Comparison of ENCODE assay signal across 1 cellular context in genomic region chr1:51518033-51518729, GRCh38.
TF ChIP-seq lines count a peak whose summit lies in the region.

No MANE protein-coding gene starts in this region.

TF ChIP-seq in HepG2, 621 proteins besides CTCF, POLR2A, EP300 and RAD21 (continued from another document and continues in another):
- TF ChIP-seq, protein P1, sequence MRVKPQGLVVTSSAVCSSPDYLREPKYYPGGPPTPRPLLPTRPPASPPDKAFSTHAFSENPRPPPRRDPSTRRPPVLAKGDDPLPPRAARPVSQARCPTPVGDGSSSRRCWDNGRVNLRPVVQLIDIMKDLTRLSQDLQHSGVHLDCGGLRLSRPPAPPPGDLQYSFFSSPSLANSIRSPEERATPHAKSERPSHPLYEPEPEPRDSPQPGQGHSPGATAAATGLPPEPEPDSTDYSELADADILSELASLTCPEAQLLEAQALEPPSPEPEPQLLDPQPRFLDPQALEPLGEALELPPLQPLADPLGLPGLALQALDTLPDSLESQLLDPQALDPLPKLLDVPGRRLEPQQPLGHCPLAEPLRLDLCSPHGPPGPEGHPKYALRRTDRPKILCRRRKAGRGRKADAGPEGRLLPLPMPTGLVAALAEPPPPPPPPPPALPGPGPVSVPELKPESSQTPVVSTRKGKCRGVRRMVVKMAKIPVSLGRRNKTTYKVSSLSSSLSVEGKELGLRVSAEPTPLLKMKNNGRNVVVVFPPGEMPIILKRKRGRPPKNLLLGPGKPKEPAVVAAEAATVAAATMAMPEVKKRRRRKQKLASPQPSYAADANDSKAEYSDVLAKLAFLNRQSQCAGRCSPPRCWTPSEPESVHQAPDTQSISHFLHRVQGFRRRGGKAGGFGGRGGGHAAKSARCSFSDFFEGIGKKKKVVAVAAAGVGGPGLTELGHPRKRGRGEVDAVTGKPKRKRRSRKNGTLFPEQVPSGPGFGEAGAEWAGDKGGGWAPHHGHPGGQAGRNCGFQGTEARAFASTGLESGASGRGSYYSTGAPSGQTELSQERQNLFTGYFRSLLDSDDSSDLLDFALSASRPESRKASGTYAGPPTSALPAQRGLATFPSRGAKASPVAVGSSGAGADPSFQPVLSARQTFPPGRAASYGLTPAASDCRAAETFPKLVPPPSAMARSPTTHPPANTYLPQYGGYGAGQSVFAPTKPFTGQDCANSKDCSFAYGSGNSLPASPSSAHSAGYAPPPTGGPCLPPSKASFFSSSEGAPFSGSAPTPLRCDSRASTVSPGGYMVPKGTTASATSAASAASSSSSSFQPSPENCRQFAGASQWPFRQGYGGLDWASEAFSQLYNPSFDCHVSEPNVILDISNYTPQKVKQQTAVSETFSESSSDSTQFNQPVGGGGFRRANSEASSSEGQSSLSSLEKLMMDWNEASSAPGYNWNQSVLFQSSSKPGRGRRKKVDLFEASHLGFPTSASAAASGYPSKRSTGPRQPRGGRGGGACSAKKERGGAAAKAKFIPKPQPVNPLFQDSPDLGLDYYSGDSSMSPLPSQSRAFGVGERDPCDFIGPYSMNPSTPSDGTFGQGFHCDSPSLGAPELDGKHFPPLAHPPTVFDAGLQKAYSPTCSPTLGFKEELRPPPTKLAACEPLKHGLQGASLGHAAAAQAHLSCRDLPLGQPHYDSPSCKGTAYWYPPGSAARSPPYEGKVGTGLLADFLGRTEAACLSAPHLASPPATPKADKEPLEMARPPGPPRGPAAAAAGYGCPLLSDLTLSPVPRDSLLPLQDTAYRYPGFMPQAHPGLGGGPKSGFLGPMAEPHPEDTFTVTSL (CRISPR knock-in tag; IDR thresholded peaks at IDR 0.05; ENCODE audit: borderline replicate concordance), result no peak
- TF ChIP-seq ZHX1 (CRISPR knock-in tag; IDR thresholded peaks at IDR 0.05; ENCODE audit: low read depth) (no peak), MLLT10 (CRISPR knock-in tag; IDR thresholded peaks at IDR 0.05) (no peak), ZNF746 (CRISPR knock-in tag; IDR thresholded peaks at IDR 0.05) (no peak), ZNF737 (CRISPR knock-in tag; IDR thresholded peaks at IDR 0.05; ENCODE audit: borderline replicate concordance) (no peak), ZNF296 (CRISPR knock-in tag; conservative IDR thresholded peaks at IDR 0.05) (no peak), PAXIP1 (CRISPR knock-in tag; conservative IDR thresholded peaks at IDR 0.05) (no peak), SALL1 (CRISPR knock-in tag; IDR thresholded peaks at IDR 0.05) (peak; percentile 28; the same call in 1 of the 2 replicates), DMTF1 (CRISPR knock-in tag; IDR thresholded peaks at IDR 0.05) (no peak), PREB (CRISPR knock-in tag; IDR thresholded peaks at IDR 0.05) (no peak), SRY (CRISPR knock-in tag; IDR thresholded peaks at IDR 0.05) (no peak), ARID5B (CRISPR knock-in tag; IDR thresholded peaks at IDR 0.05) (peak; percentile 40; the same call in 1 of the 2 replicates), ZNF331 (CRISPR knock-in tag; IDR thresholded peaks at IDR 0.05) (no peak), ZNF446 (CRISPR knock-in tag; IDR thresholded peaks at IDR 0.05) (no peak), KDM1A (CRISPR knock-in tag; IDR thresholded peaks at IDR 0.05) (no peak), POLR2AphosphoS2 (IDR thresholded peaks at IDR 0.05; ENCODE audit: low read depth, low read length) (no peak)
- TF ChIP-seq, protein P2, sequence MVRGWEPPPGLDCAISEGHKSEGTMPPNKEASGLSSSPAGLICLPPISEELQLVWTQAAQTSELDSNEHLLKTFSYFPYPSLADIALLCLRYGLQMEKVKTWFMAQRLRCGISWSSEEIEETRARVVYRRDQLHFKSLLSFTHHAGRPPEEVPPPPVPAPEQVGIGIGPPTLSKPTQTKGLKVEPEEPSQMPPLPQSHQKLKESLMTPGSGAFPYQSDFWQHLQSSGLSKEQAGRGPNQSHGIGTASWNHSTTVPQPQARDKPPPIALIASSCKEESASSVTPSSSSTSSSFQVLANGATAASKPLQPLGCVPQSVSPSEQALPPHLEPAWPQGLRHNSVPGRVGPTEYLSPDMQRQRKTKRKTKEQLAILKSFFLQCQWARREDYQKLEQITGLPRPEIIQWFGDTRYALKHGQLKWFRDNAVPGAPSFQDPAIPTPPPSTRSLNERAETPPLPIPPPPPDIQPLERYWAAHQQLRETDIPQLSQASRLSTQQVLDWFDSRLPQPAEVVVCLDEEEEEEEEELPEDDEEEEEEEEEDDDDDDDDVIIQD (CRISPR knock-in tag; IDR thresholded peaks at IDR 0.05; ENCODE audit: low read depth), result no peak
- TF ChIP-seq, protein P3, sequence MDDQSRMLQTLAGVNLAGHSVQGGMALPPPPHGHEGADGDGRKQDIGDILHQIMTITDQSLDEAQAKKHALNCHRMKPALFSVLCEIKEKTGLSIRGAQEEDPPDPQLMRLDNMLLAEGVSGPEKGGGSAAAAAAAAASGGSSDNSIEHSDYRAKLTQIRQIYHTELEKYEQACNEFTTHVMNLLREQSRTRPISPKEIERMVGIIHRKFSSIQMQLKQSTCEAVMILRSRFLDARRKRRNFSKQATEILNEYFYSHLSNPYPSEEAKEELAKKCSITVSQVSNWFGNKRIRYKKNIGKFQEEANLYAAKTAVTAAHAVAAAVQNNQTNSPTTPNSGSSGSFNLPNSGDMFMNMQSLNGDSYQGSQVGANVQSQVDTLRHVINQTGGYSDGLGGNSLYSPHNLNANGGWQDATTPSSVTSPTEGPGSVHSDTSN (CRISPR knock-in tag; IDR thresholded peaks at IDR 0.05; ENCODE audit: borderline replicate concordance), result no peak
- TF ChIP-seq, protein P4, sequence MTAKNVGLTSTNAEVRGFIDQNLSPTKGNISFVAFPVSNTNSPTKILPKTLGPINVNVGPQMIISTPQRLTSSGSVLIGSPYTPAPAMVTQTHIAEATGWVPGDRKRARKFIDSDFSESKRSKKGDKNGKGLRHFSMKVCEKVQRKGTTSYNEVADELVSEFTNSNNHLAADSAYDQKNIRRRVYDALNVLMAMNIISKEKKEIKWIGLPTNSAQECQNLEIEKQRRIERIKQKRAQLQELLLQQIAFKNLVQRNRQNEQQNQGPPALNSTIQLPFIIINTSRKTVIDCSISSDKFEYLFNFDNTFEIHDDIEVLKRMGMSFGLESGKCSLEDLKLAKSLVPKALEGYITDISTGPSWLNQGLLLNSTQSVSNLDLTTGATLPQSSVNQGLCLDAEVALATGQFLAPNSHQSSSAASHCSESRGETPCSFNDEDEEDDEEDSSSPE (CRISPR knock-in tag; IDR thresholded peaks at IDR 0.05), result peak; percentile 16; the same call in 1 of the 2 replicates
- TF ChIP-seq, protein P5, sequence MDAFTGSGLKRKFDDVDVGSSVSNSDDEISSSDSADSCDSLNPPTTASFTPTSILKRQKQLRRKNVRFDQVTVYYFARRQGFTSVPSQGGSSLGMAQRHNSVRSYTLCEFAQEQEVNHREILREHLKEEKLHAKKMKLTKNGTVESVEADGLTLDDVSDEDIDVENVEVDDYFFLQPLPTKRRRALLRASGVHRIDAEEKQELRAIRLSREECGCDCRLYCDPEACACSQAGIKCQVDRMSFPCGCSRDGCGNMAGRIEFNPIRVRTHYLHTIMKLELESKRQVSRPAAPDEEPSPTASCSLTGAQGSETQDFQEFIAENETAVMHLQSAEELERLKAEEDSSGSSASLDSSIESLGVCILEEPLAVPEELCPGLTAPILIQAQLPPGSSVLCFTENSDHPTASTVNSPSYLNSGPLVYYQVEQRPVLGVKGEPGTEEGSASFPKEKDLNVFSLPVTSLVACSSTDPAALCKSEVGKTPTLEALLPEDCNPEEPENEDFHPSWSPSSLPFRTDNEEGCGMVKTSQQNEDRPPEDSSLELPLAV (CRISPR knock-in tag; conservative IDR thresholded peaks at IDR 0.05; ENCODE audit: low read depth), result no peak
- TF ChIP-seq, protein P6, sequence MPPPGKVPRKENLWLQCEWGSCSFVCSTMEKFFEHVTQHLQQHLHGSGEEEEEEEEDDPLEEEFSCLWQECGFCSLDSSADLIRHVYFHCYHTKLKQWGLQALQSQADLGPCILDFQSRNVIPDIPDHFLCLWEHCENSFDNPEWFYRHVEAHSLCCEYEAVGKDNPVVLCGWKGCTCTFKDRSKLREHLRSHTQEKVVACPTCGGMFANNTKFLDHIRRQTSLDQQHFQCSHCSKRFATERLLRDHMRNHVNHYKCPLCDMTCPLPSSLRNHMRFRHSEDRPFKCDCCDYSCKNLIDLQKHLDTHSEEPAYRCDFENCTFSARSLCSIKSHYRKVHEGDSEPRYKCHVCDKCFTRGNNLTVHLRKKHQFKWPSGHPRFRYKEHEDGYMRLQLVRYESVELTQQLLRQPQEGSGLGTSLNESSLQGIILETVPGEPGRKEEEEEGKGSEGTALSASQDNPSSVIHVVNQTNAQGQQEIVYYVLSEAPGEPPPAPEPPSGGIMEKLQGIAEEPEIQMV (CRISPR knock-in tag; IDR thresholded peaks at IDR 0.05; ENCODE audit: low read depth), result no peak; the same call in 1 of the 2 replicates
